8 cellular contexts compared by ENCODE assay signal in genomic region chr14:61569308-61569707, GRCh38.
DNase-seq lines count a peak whose midpoint lies in the region; ATAC-seq and TF ChIP-seq lines count a peak whose summit lies in the region.

No MANE protein-coding gene starts in this region.

- H3K27ac ChIP-seq in MM.1S (ENCODE audit: low read length) (no peak overlapping the region), colonic mucosa (peak overlapping the region; percentile 13)

- no peaks in the 10 kb centered on the region for H3K27me3 ChIP-seq in Caco-2 (replicated peaks; ENCODE audit: control insufficient read depth, insufficient read depth, low read length)
- no peaks in the 10 kb centered on the region for H3K27me3 ChIP-seq in MM.1S (replicated peaks; ENCODE audit: insufficient read depth, low read length)
- no peaks in the 10 kb centered on the region for H3K27me3 ChIP-seq in colonic mucosa

- H3K4me3 Mint-ChIP-seq in Caco-2 (ENCODE audit: unreplicated experiment) (no peak overlapping the region), natural killer cell (peak overlapping the region; percentile 65)

- H3K79me2 ChIP-seq in MM.1S (ENCODE audit: low read length) = no peaks in the 10 kb centered on the region

- H3K36me3 ChIP-seq in Caco-2 (ENCODE audit: control insufficient read depth, insufficient read depth, low read length) (no peaks in the 10 kb centered on the region), MM.1S (replicated peaks; ENCODE audit: insufficient read depth, low read length) (no peaks in the 10 kb centered on the region), colonic mucosa (no peaks in the 10 kb centered on the region)

- no peaks in the 10 kb centered on the region for H3K9me2 ChIP-seq in MM.1S (replicated peaks; ENCODE audit: insufficient read depth, low read length)

- H3K4me1 ChIP-seq in Caco-2 = peaks cover 37% of the 10 kb centered on the region
- no peaks in the 10 kb centered on the region; the same call in 1 of the 2 replicates for H3K4me1 ChIP-seq in MM.1S (ENCODE audit: low read length)
- peaks cover 11% of the 10 kb centered on the region for H3K4me1 ChIP-seq in colonic mucosa

- intact Hi-C loops in Caco-2 (cut with micrococcal nuclease; ENCODE audit: unreplicated experiment) = no loop called here
- intact Hi-C loops in colonic mucosa (cut with DNase I) = no loop called here
- intact Hi-C loops in natural killer cell (cut with micrococcal nuclease) = no loop called here

- no peak overlapping the region for H3K4me2 ChIP-seq in MM.1S (ENCODE audit: low read depth, low read length)

- H3K9ac ChIP-seq in MM.1S (ENCODE audit: low read length) (no peak overlapping the region), colonic mucosa (ENCODE audit: low read depth in 2 of 2, low read length in 2 of 2) (peak overlapping the region in 1 of 2 donors; percentile 76)

- H3K9me3 ChIP-seq in Caco-2 = no peaks in the 10 kb centered on the region
- H3K9me3 ChIP-seq in MM.1S (replicated peaks; ENCODE audit: insufficient read depth, low read length) = no peaks in the 10 kb centered on the region
- H3K9me3 ChIP-seq in colonic mucosa = no peaks in the 10 kb centered on the region

- no peaks in the 10 kb centered on the region for H4K20me1 ChIP-seq in MM.1S (ENCODE audit: insufficient read depth, low read length)

- no peak for ATAC-seq in natural killer cell
- no peak for ATAC-seq in HG03045 (IDR thresholded peaks at IDR 0.05; ENCODE audit: unreplicated experiment)
- ATAC-seq in GM21360 (IDR thresholded peaks at IDR 0.05; ENCODE audit: unreplicated experiment) = no peak

- 0 out of 2 replicates have a peak overlapping the region, but pooled peaks have one; percentile 61 for H2AFZ ChIP-seq in MM.1S (ENCODE audit: low read length)

- H3K4me1 Mint-ChIP-seq in Caco-2 (ENCODE audit: low read depth, unreplicated experiment) (peaks cover 40% of the 10 kb centered on the region), natural killer cell (peaks cover 26% of the 10 kb centered on the region in 2 donors)

- H3K9me3 Mint-ChIP-seq in Caco-2 (ENCODE audit: unreplicated experiment) = peaks cover 9% of the 10 kb centered on the region
- no peaks in the 10 kb centered on the region for H3K9me3 Mint-ChIP-seq in natural killer cell

- no peaks in the 10 kb centered on the region for H3K36me3 Mint-ChIP-seq in Caco-2 (ENCODE audit: insufficient read depth, unreplicated experiment)
- no peaks in the 10 kb centered on the region for H3K36me3 Mint-ChIP-seq in natural killer cell

- no peaks in the 10 kb centered on the region for H3F3A ChIP-seq in MM.1S (ENCODE audit: insufficient read depth, low read length)

- no peak overlapping the region for H3K4me3 ChIP-seq in Caco-2 (ENCODE audit: low read depth, low read length)
- H3K4me3 ChIP-seq in MM.1S (ENCODE audit: low read length) = no peak overlapping the region
- no peak overlapping the region for H3K4me3 ChIP-seq in colonic mucosa

- DNase-seq in Caco-2 (no peak), MM.1S (no peak), colonic mucosa (no peak), natural killer cell (no peak), MV-4-11 (lab: John Stamatoyannopoulos, UW) (no peak), NCI-H128 (lab: John Stamatoyannopoulos, UW; ENCODE audit: unreplicated experiment) (no peak)

- H3K27me3 Mint-ChIP-seq in Caco-2 (ENCODE audit: insufficient read depth, unreplicated experiment) (no peaks in the 10 kb centered on the region), natural killer cell (ENCODE audit: low read depth in 2 of 2) (peaks cover 29 to 31% of the 10 kb centered on the region in 2 donors)

- POLR2A ChIA-PET in Caco-2 (lab: Charles Lee) = no interaction called here

- H3K27ac Mint-ChIP-seq in Caco-2 (ENCODE audit: unreplicated experiment) (peak overlapping the region; percentile 64), natural killer cell (no peak overlapping the region)

- CTCF ChIA-PET in Caco-2 (lab: Charles Lee) = no interaction called here

- TF ChIP-seq CTCF in Caco-2 (IDR thresholded peaks at IDR 0.05; ENCODE audit: insufficient read depth in 1 of 2, low read depth in 1 of 2, low read length in 1 of 2, severe bottlenecking in 1 of 2, unreplicated experiment in 1 of 2) = no peak
- no peak for TF ChIP-seq CTCF in MM.1S (IDR thresholded peaks at IDR 0.05; ENCODE audit: low read length)
- no peak for TF ChIP-seq CTCF in colonic mucosa (IDR thresholded peaks at IDR 0.05)
- no peak for TF ChIP-seq CTCF in natural killer cell (IDR thresholded peaks at IDR 0.05)

- BruUV-seq in Caco-2 (replicated peaks; lab: Mats Ljungman, UMichigan) = no TSS peak
